8 cellular contexts compared by ENCODE assay signal in the genomic region with DNA sequence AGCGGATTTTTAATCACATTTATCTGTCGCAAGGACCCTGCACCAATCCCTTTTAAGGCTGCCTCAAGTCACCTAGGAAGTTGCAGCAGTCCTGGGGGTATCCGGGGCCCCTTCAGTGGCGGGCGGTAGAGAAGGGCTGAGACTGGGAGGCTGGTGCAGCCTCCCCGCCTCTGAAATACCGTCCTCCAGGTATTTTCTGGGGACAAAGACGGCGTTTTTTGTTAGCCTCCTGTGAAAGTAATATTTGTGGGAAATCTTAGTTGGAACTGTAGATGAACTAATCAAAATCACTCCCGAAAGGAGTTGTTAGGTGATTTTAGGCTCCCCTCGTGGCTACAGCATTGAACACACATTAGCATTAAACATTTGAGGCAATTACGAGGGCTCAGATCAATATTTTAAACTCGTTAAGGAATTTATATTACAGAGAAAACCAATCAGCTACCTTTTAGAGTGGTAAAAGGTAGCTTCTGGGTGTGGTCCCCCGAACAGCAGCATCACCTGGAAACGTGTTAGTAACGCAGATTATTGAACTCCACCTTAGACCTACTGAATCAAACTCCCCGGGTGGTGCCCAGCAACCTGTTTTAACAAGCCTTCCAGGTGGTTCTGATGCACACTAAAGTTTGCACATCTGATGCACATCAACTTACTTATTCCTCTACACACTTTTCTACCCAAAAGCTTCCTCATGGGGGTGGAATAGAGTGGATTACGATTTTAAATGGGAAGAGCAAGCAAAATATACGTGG. TPM values are rescaled to one million over a fixed set of nuclear protein-coding genes. Genes with fewer than 3 reads are reported as not detected.
DNase-seq lines count a peak whose midpoint lies in the region; ATAC-seq and TF ChIP-seq lines count a peak whose summit lies in the region.

No MANE protein-coding gene starts in this region.

- no peaks in the 10 kb centered on the region for H3K27me3 Mint-ChIP-seq in activated CD4-positive, alpha-beta T cell treated with anti-CD3 and anti-CD28 coated beads, Interleukin-2, amount 10 ng/mL, durations not matched to agents 24 days and 14 days

- H3K4me3 Mint-ChIP-seq in activated CD4-positive, alpha-beta T cell treated with anti-CD3 and anti-CD28 coated beads, Interleukin-2, amount 10 ng/mL, durations not matched to agents 24 days and 14 days = peak overlapping the region; percentile 92

- intact Hi-C loops in activated CD4-positive, alpha-beta T cell treated with anti-CD3 and anti-CD28 coated beads, Interleukin-2, amount 10 ng/mL, durations not matched to agents 24 days and 14 days (cut with micrococcal nuclease) = loop anchor here (1.0 to 5.0 kb wide), 6 partner anchors 56 to 330 kb away; a partner anchor contains a TSS
- intact Hi-C loops in heart right ventricle (cut with DNase I) (no loop called here), sigmoid colon (cut with DNase I) (loop anchor here (5.0 kb wide), 2 partner anchors 83 to 162 kb away; a partner anchor contains a TSS)

- H3K4me3 ChIP-seq in WERI-Rb-1 (ENCODE audit: low read depth, low read length) (peak overlapping the region; percentile 80), heart right ventricle (peak overlapping the region; percentile 81 to 99 (median 88)), sigmoid colon (peak overlapping the region; percentile 76 to 82 (median 77))

- TF ChIP-seq CTCF in WERI-Rb-1 (IDR thresholded peaks at IDR 0.05; ENCODE audit: low read depth, low read length) (no peak), heart right ventricle (IDR thresholded peaks at IDR 0.05) (no peak), sigmoid colon (IDR thresholded peaks at IDR 0.05) (no peak)

- H3K9me3 ChIP-seq in WERI-Rb-1 (ENCODE audit: severe bottlenecking) (no peaks in the 10 kb centered on the region), heart right ventricle (no peaks in the 10 kb centered on the region), sigmoid colon (no peaks in the 10 kb centered on the region)

- H3K36me3 Mint-ChIP-seq in activated CD4-positive, alpha-beta T cell treated with anti-CD3 and anti-CD28 coated beads, Interleukin-2, amount 10 ng/mL, durations not matched to agents 24 days and 14 days (ENCODE audit: low read depth) = peaks cover 19% of the 10 kb centered on the region

- H3K27me3 ChIP-seq in WERI-Rb-1 (ENCODE audit: insufficient read depth, low read depth, severe bottlenecking) (no peaks in the 10 kb centered on the region), heart right ventricle (no peaks in the 10 kb centered on the region), sigmoid colon (no peaks in the 10 kb centered on the region)

- H3K4me1 Mint-ChIP-seq in activated CD4-positive, alpha-beta T cell treated with anti-CD3 and anti-CD28 coated beads, Interleukin-2, amount 10 ng/mL, durations not matched to agents 24 days and 14 days = peaks cover 26% of the 10 kb centered on the region

- H3K27ac ChIP-seq in WERI-Rb-1 (peak overlapping the region; percentile 94), heart right ventricle (peak overlapping the region in 9 of 10 donors; percentile 93 to 99 (median 97)), sigmoid colon (peak overlapping the region; percentile 90 to 95 (median 92))

- 10% methylated on average over 19 of the region's 19 CpGs for WGBS in heart right ventricle, 2 donors
- WGBS in sigmoid colon, 2 donors = 1 to 7% methylated on average over 19 of the region's 19 CpGs

- ATAC-seq in HG03108 (IDR thresholded peaks at IDR 0.05; ENCODE audit: unreplicated experiment) (peak; percentile 1), heart right ventricle (peak in 4 of 8 donors; percentile 31 to 44 (median 36))

- H3K4me1 ChIP-seq in heart right ventricle = peaks cover 0 to 35% (median 23%) of the 10 kb centered on the region in 9 donors
- peaks cover 0 to 26% (median 22%) of the 10 kb centered on the region in 4 donors for H3K4me1 ChIP-seq in sigmoid colon

- peak overlapping the region; percentile 66 for H3K27ac Mint-ChIP-seq in activated CD4-positive, alpha-beta T cell treated with anti-CD3 and anti-CD28 coated beads, Interleukin-2, amount 10 ng/mL, durations not matched to agents 24 days and 14 days

- TF ChIP-seq POLR2A in sigmoid colon (IDR thresholded peaks at IDR 0.05) = no peak

- peak; percentile 66 for DNase-seq in activated CD4-positive, alpha-beta T cell treated with anti-CD3 and anti-CD28 coated beads, Interleukin-2, amount 10 ng/mL, durations not matched to agents 24 days and 14 days
- no peak for DNase-seq in activated CD4-positive, alpha-beta T cell treated with anti-CD3 and anti-CD28 coated beads for 1 hour
- DNase-seq in WERI-Rb-1 (no peak), heart right ventricle (no peak), sigmoid colon (no peak), DMS153 treated with DMSO at 0.1 percent for 48 hours (lab: John Stamatoyannopoulos, UW; ENCODE audit: unreplicated experiment) (no peak), NCI-H226 (no peak)

- no peak for TF ChIP-seq EP300 in sigmoid colon (IDR thresholded peaks at IDR 0.05)

- H3K36me3 ChIP-seq in WERI-Rb-1 = peaks cover 3% of the 10 kb centered on the region; the same call in 1 of the 2 replicates
- no peaks in the 10 kb centered on the region for H3K36me3 ChIP-seq in heart right ventricle
- H3K36me3 ChIP-seq in sigmoid colon = no peaks in the 10 kb centered on the region

- H3K9me3 Mint-ChIP-seq in activated CD4-positive, alpha-beta T cell treated with anti-CD3 and anti-CD28 coated beads, Interleukin-2, amount 10 ng/mL, durations not matched to agents 24 days and 14 days = peaks cover 4% of the 10 kb centered on the region

RNA-seq across cellular contexts. Expression of a gene that starts 0.5 kb away (rescaled TPM):
- 169 and 171 TPM in 2 replicates for total RNA-seq in activated CD4-positive, alpha-beta T cell treated with anti-CD3 and anti-CD28 coated beads, Interleukin-2, amount 10 ng/mL, durations not matched to agents 24 days and 14 days
- 100 to 1,000 TPM; 104 to 163 (median 149) TPM for total RNA-seq in heart right ventricle
- polyA plus RNA-seq in heart right ventricle = 10 to 100 TPM; 33.4 to 69.7 TPM
- total RNA-seq in sigmoid colon = 10 to 100 TPM; 61.5 to 96.8 (median 91.4) TPM
- polyA plus RNA-seq in sigmoid colon = 10 to 100 TPM; 71.5 to 74.2 (median 72.7) TPM

RNA-seq across cellular contexts. Expression of a gene that starts 19.0 kb away (rescaled TPM):
- 2.5 and 2.8 TPM in 2 replicates for total RNA-seq in activated CD4-positive, alpha-beta T cell treated with anti-CD3 and anti-CD28 coated beads, Interleukin-2, amount 10 ng/mL, durations not matched to agents 24 days and 14 days
- total RNA-seq in heart right ventricle (10 to 100 TPM in 3 of 10 donors, 1 to 10 TPM in 7; 1.1 to 18.1 (median 7.7) TPM), sigmoid colon (1 to 10 TPM; 2.5 to 5.0 (median 3.1) TPM)
- polyA plus RNA-seq in heart right ventricle (1 to 10 TPM in 1 of 2 donors, under 1 TPM in 1; 0.90 to 5.6 TPM), sigmoid colon (1 to 10 TPM in 1 of 3 donors, under 1 TPM in 1, not detected in 1; 0.60 to 1.3 TPM)

RNA-seq across cellular contexts. Expression of a gene that starts 55.7 kb away (rescaled TPM):
- total RNA-seq in activated CD4-positive, alpha-beta T cell treated with anti-CD3 and anti-CD28 coated beads, Interleukin-2, amount 10 ng/mL, durations not matched to agents 24 days and 14 days = 0.17 and 0.33 TPM in 2 replicates
- total RNA-seq in heart right ventricle (1 to 10 TPM in 9 of 10 donors, under 1 TPM in 1; 0.87 to 3.9 (median 1.9) TPM), sigmoid colon (1 to 10 TPM in 3 of 4 donors, under 1 TPM in 1; 0.66 to 1.8 (median 1.3) TPM)
- polyA plus RNA-seq in heart right ventricle (1 to 10 TPM in 1 of 2 donors, under 1 TPM in 1; 0.25 to 5.4 TPM), sigmoid colon (under 1 TPM in 2 of 3 donors, not detected in 1; 0.46 to 0.66 TPM)

Comparison
In these comparisons a context has a peak if more than half of its experiments do, and no peak if none do; other contexts are left out.
1. intact Hi-C loops: an anchor here in activated CD4-positive, alpha-beta T cell treated with anti-CD3 and anti-CD28 coated beads, Interleukin-2, amount 10 ng/mL, durations not matched to agents 24 days and 14 days (1.0 to 5.0 kb wide) and sigmoid colon (5.0 kb wide); none called in heart right ventricle.